ENCODE assay signal across 8 cellular contexts in the genomic region with DNA sequence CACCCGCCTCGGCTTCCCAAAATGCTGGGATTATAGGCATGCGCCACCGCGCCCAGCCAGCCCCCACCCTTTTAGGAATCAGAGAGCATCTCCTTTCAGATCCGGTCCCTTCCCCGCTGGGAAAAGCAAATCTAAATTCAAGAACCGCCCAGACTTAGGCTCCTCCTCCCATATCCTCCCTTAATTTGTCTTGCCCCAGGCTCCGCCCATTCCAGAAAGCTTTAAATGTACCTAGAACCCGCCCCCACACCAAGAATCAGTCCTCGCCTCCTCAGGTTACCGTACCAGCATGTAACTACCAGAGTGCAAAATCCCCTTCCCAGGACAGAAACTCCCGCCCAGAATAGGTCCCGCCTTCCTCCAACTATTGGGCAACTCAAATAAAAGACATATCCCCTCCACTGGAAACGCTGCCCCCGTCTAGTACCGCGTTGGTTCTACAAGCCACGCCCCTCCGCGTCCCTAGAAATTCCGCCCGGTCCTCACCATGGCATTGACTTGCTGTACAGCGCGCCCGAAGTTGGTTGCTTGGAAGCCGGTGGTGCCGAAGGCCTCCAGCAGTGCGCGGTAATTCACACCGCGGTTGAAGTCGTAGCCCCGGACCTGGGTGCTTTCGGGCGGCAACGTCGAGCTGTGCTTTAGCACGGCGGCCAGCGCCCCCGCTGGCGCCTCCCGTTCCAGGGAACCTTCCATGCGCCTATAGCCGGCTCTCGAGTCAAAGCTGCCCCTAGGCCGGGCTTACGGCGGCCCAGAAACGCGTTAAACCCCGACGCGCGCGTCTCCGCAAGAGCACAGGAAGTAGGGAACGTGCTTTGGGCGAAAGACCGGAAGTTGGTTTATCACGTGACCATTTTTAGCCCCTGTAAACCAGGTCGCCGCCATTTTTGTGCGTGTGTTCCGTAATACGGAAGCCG. TPM values are rescaled to one million over a fixed set of nuclear protein-coding genes. Genes with fewer than 3 reads are reported as not detected.
A peak's percentile ranks its signal among the peaks of the same experiment; 100 is the strongest.
DNase-seq lines count a peak whose midpoint lies in the region; ATAC-seq, FAIRE-seq and TF ChIP-seq lines count a peak whose summit lies in the region.

Gene DHPS, minus strand, starts transcription at position 807 of the 914 bp plus-strand sequence. Its CDS starts 114 bp downstream, at position 693.

- TF ChIP-seq CTCF in HepG2 (CRISPR knock-in tag; IDR thresholded peaks at IDR 0.05), result peak; percentile 23

- intact Hi-C loops in HepG2 (cut with micrococcal nuclease; ENCODE audit: unreplicated experiment), result no loop called here

- no peaks in the 10 kb centered on the region for H3K9me3 ChIP-seq in HepG2 (ENCODE audit: low read length)

- peak within 1 kb of the TSS; percentile 98 for H3K9ac ChIP-seq in HepG2 (ENCODE audit: insufficient read depth, low read depth, low read length)

- peaks cover 16% of the 10 kb centered on the region for H3K4me1 ChIP-seq in HepG2 (ENCODE audit: insufficient read depth, low read length)

- H2AFZ ChIP-seq in HepG2 (ENCODE audit: low read length), result no peak within 1 kb of the TSS

- H3K79me2 ChIP-seq in HepG2 (ENCODE audit: insufficient read depth, low read length), result peaks cover 5% of the 10 kb centered on the region

- peak; percentile 49; the same call in 1 of the 2 replicates for TF ChIP-seq RAD21 in HepG2 (CRISPR knock-in tag; IDR thresholded peaks at IDR 0.05)

- ATAC-seq in GM19372 (IDR thresholded peaks at IDR 0.05; ENCODE audit: low read depth, unreplicated experiment) (peak; percentile 75), HG03565 (IDR thresholded peaks at IDR 0.05; ENCODE audit: unreplicated experiment) (peak; percentile 63), HepG2 (peak; percentile 85)

- DNase-seq in C1 segment of cervical spinal cord (lab: John Stamatoyannopoulos, UW) (peak; percentile 32 to 91 (median 80)), NCI-H774 (lab: John Stamatoyannopoulos, UW) (peak; percentile 95), dermis microvascular lymphatic vessel endothelial cell (ENCODE audit: low read depth in 2 of 2) (peak; percentile 98), HepG2 (ENCODE audit: low spot score) (peak; percentile 95)
- peak; percentile 84 to 88 for DNase-seq in activated CD4-positive, alpha-beta T cell treated with anti-CD3 and anti-CD28 coated beads, Interleukin-2, amount 50 U/mL, for 4 hours
- peak; percentile 83 for DNase-seq in stimulated activated CD4-positive, alpha-beta T cell treated with anti-CD3 and anti-CD28 coated beads, Interleukin-4, amount 100 ng/mL, for 1 hour

- peak within 1 kb of the TSS; percentile 99 for H3K27ac ChIP-seq in HepG2 (ENCODE audit: extremely low read length, insufficient read depth, low read length)

- peaks cover 16 to 29% of the 10 kb centered on the region in 2 experiments for H3K36me3 ChIP-seq in HepG2 (replicated peaks in 1 of 2; ENCODE audit: control insufficient read depth in 1 of 2, insufficient read depth in 2 of 2, low read length in 2 of 2)

- H3K4me2 ChIP-seq in HepG2 (ENCODE audit: low read depth, low read length), result peak within 1 kb of the TSS; percentile 76

- in situ Hi-C loops in HepG2 (cut with HindIII; ENCODE audit: extremely low pct_ligation_motif_present, low pct_unique_long_range_greater_than_20kb), result no loop called here

- TF ChIP-seq EP300 in HepG2 (IDR thresholded peaks at IDR 0.05; ENCODE audit: low read depth in 2 of 2, low read length in 2 of 2), result 0 out of 4 replicates have a peak, but pooled peaks of 1 of the 2 experiments have one; percentile 22
- no peak for TF ChIP-seq EP300 in HepG2 (CRISPR knock-in tag; IDR thresholded peaks at IDR 0.05; ENCODE audit: borderline replicate concordance)

- FAIRE-seq in HepG2 (lab: Jason Lieb, UNC), result peak; percentile 94

- peak within 1 kb of the TSS; percentile 64 to 85 (median 75) for H3K4me3 ChIP-seq in HepG2 (replicated peaks in 1 of 3; ENCODE audit: insufficient read depth in 1 of 3, low read depth in 2 of 3, low read length in 3 of 3)

- no peaks in the 10 kb centered on the region; a peak in 1 of 5 replicates for H3K27me3 ChIP-seq in HepG2 (ENCODE audit: control insufficient read depth in 1 of 2, insufficient read depth in 2 of 2, low read length in 2 of 2)

- 2% methylated on average over 24 of the region's 68 CpGs for WGBS in HepG2 (ENCODE audit: low lambda C conversion rate)

- POLR2A ChIA-PET in HepG2 (lab: Yijun Ruan, JAX), result interaction anchor here (0.7 to 2.1 kb wide), 10 partner anchors 9 to 210 kb away, joined by 3 to 13 read pairs (median 4); partner anchors contain the start of genes FBXW9, GCDH, MAN2B1 and ZNF490

- H4K20me1 ChIP-seq in HepG2 (ENCODE audit: insufficient read depth, low read length), result no peaks in the 10 kb centered on the region

- TF ChIP-seq POLR2A in HepG2 (IDR thresholded peaks at IDR 0.05; ENCODE audit: insufficient read depth in 1 of 2, low read depth in 2 of 2, low read length in 2 of 2), result peak; percentile 72 to 96

- TSS peak; percentile 81 for BruUV-seq in HepG2 (replicated peaks; lab: Mats Ljungman, UMichigan)

- CTCF ChIA-PET in HepG2 (lab: Yijun Ruan, JAX; ENCODE audit: low intra/inter-chr PET ratio, low total read pairs), result no interaction called here

TF ChIP-seq in HepG2, 621 proteins besides CTCF, POLR2A, EP300 and RAD21 (continues in another document):
- peak; percentile 26; the same call in 1 of the 2 replicates for TF ChIP-seq ZNF281 (CRISPR knock-in tag; IDR thresholded peaks at IDR 0.05; ENCODE audit: borderline replicate concordance)
- TF ChIP-seq SMC3 (IDR thresholded peaks at IDR 0.05; ENCODE audit: low read length), result peak; percentile 16; the same call in 1 of the 2 replicates
- peak; percentile 93; the same call in 1 of the 2 replicates for TF ChIP-seq ZNF350 (CRISPR knock-in tag; IDR thresholded peaks at IDR 0.05; ENCODE audit: borderline replicate concordance, low read depth)
- TF ChIP-seq ZNF225 (CRISPR knock-in tag; IDR thresholded peaks at IDR 0.05), result peak; percentile 82; the same call in 1 of the 2 replicates
- TF ChIP-seq ZNF143 (CRISPR knock-in tag; IDR thresholded peaks at IDR 0.05), result peak; percentile 60
- no peak for TF ChIP-seq GATA4 (IDR thresholded peaks at IDR 0.05; ENCODE audit: borderline replicate concordance, low read depth)
- TF ChIP-seq FOSL2 (CRISPR knock-in tag; IDR thresholded peaks at IDR 0.05), result no peak
- no peak; the same call in 1 of the 2 replicates for TF ChIP-seq BCL6 (CRISPR knock-in tag; IDR thresholded peaks at IDR 0.05)
- peak; percentile 62; the same call in 1 of the 2 replicates for TF ChIP-seq SALL2 (CRISPR knock-in tag; IDR thresholded peaks at IDR 0.05)
- TF ChIP-seq ZNF576 (CRISPR knock-in tag; IDR thresholded peaks at IDR 0.05), result no peak
- peak; percentile 83 for TF ChIP-seq TAF1 (CRISPR knock-in tag; IDR thresholded peaks at IDR 0.05)

RNA-seq across cellular contexts. Expression of gene DHPS, which starts in this region (rescaled TPM):
- total RNA-seq in dermis microvascular lymphatic vessel endothelial cell, result 46.1 and 53.2 TPM in 2 replicates
- 34.8 and 43.3 TPM in 2 replicates for total RNA-seq in HepG2 (2016; rRNA removed; fragmentation: Illumina TruSeq; extraction: Trizol)
- 18.6 and 20.2 TPM in 2 replicates for total RNA-seq in HepG2 (2016; cell fraction: cytosol; rRNA removed; fragmentation: Illumina TruSeq; extraction: Trizol; ENCODE audit: low read depth)
- 36.3 and 41.9 TPM in 2 replicates for total RNA-seq in HepG2 (2016; cell fraction: insoluble cytoplasmic fraction; rRNA removed; fragmentation: Illumina TruSeq; extraction: Trizol)
- 18.6 and 23.3 TPM in 2 replicates for total RNA-seq in HepG2 (2016; cell fraction: membrane; rRNA removed; fragmentation: Illumina TruSeq; extraction: Trizol)
- 44.1 and 48.8 TPM in 2 replicates for total RNA-seq in HepG2 (2016; cell fraction: nucleus; rRNA removed; fragmentation: Illumina TruSeq; extraction: Trizol)
- 84.3 and 84.6 TPM in 2 replicates for polyA plus RNA-seq in HepG2 (2011; rRNA removed)
- polyA plus RNA-seq in HepG2 (2011; cell fraction: cytosol; rRNA removed), result 70.3 and 86.4 TPM in 2 replicates
- 180 and 198 TPM in 2 replicates for polyA plus RNA-seq in HepG2 (2011; cell fraction: nucleus; rRNA removed)
- 54.1 and 72.2 TPM in 2 replicates for polyA plus RNA-seq in HepG2 (2012)
- 12.2 and 12.4 TPM in 2 replicates for polyA plus RNA-seq in HepG2 (2016; cell fraction: cytosol; fragmentation: Illumina TruSeq; extraction: Trizol; ENCODE audit: low read depth)
- 34.0 and 35.3 TPM in 2 replicates for polyA plus RNA-seq in HepG2 (2016; cell fraction: insoluble cytoplasmic fraction; fragmentation: Illumina TruSeq; extraction: Trizol; ENCODE audit: low read depth)
- polyA plus RNA-seq in HepG2 (2016; cell fraction: membrane; fragmentation: Illumina TruSeq; extraction: Trizol; ENCODE audit: low read depth), result 12.8 and 13.6 TPM in 2 replicates
- 90.1 and 103 TPM in 2 replicates for polyA plus RNA-seq in HepG2 (2016; cell fraction: nucleus; fragmentation: Illumina TruSeq; extraction: Trizol; ENCODE audit: insufficient read depth, low read depth)
- 80.2 and 94.5 TPM in 2 replicates for polyA minus RNA-seq in HepG2 (2011; rRNA and poly(A)+ RNA removed; ENCODE audit: low replicate concordance)
- polyA minus RNA-seq in HepG2 (2011; cell fraction: cytosol; rRNA and poly(A)+ RNA removed), result 27.8 and 30.4 TPM in 2 replicates
- polyA minus RNA-seq in HepG2 (2011; cell fraction: nucleus; rRNA and poly(A)+ RNA removed), result 56.0 and 62.9 TPM in 2 replicates

Comparison
In these comparisons a context has a peak if more than half of its experiments do, and no peak if none do; other contexts are left out.
1. Peak in every context shown above with its lines: DNase-seq, ATAC-seq, H3K4me3 ChIP-seq and H3K27ac ChIP-seq.